18 cellular contexts compared by ENCODE assay signal in the genomic region with DNA sequence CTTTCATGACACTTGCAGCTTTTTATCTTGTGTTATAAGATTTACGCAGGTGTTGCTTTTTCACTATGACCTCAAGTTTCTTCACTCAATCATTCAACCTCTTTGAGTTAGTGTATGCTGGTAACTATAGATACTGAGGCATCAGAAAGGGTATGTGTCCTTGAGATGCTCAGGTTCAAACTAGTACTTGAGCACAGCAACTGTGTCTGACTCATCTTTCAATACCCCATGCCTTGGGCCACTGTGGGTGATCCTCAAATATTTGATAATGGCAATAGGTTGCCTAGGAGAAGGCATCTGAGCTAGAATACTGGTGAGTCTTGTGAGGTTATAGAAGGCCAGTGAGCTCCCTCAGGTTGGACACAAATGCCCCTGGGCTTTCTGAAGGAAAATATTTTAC.
DNase-seq lines count a peak whose midpoint lies in the region; ATAC-seq and TF ChIP-seq lines count a peak whose summit lies in the region.
"Had no signal": no experiment of that assay in that cellular context is flagged by ENCODE, and none has a peak within 500 bp of the region (broad histone marks: within the 10 kb centered on the region; RNA-seq: fewer than 3 reads in every experiment).

No MANE protein-coding gene starts in this region.

- H3K4me2 ChIP-seq in mammary epithelial cell (ENCODE audit: insufficient read depth, low read depth, low read length), result no peak overlapping the region
- H3K4me2 ChIP-seq: A549; BLaER1 treated with 17β-estradiol and CSF1 and Interleukin-3, amounts not matched to agents 10 nM and 100 nM had no signal

- ATAC-seq in foreskin keratinocyte (peak; percentile 66), HG03520 (IDR thresholded peaks at IDR 0.05; ENCODE audit: unreplicated experiment) (no peak)
- ATAC-seq: A549; CD8-positive, alpha-beta T cell had no signal

- TF ChIP-seq CTCF in mammary epithelial cell (conservative IDR thresholded peaks at IDR 0.05 in 1 of 2, IDR thresholded peaks at IDR 0.05 in 1 of 2; ENCODE audit: extremely low read depth in 1 of 2, insufficient read depth in 1 of 2, low read depth in 1 of 2, low read length in 2 of 2) (no peak), breast epithelium (IDR thresholded peaks at IDR 0.05) (no peak), foreskin keratinocyte (conservative IDR thresholded peaks at IDR 0.05) (no peak)

- no peaks in the 10 kb centered on the region for H3K36me3 ChIP-seq in mammary epithelial cell (ENCODE audit: insufficient read depth, low read length)
- H3K36me3 ChIP-seq in breast epithelium, result no peaks in the 10 kb centered on the region
- H3K36me3 ChIP-seq: BLaER1 treated with 17β-estradiol and CSF1 and Interleukin-3, amounts not matched to agents 10 nM and 100 nM had no signal

- H3K9ac ChIP-seq in mammary epithelial cell (ENCODE audit: insufficient read depth, low read length), result no peak overlapping the region
- H3K9ac ChIP-seq: BLaER1 treated with 17β-estradiol and CSF1 and Interleukin-3, amounts not matched to agents 10 nM and 100 nM had no signal

- H3K9me3 ChIP-seq in mammary epithelial cell (replicated peaks; ENCODE audit: insufficient read depth, low read length), result no peaks in the 10 kb centered on the region
- H3K9me3 ChIP-seq in breast epithelium, result no peaks in the 10 kb centered on the region
- H3K9me3 ChIP-seq: A549; BLaER1 treated with 17β-estradiol and CSF1 and Interleukin-3, amounts not matched to agents 10 nM and 100 nM; Caco-2 had no signal

- TF ChIP-seq POLR2A in breast epithelium (IDR thresholded peaks at IDR 0.05), result no peak

- no peaks in the 10 kb centered on the region for H4K20me1 ChIP-seq in mammary epithelial cell (ENCODE audit: insufficient read depth, low read length)
- H4K20me1 ChIP-seq: BLaER1 treated with 17β-estradiol and CSF1 and Interleukin-3, amounts not matched to agents 10 nM and 100 nM had no signal

- 86% methylated on average over 1 of the region's 1 CpG for WGBS in mammary epithelial cell (ENCODE audit: low coverage, missing lambda C conversion rate)

- dilution Hi-C loops in mammary epithelial cell (cut with HindIII; ENCODE audit: low sequenced_read_pairs), result no loop called here

- H3K4me3 ChIP-seq in mammary epithelial cell (replicated peaks in 1 of 3; ENCODE audit: insufficient read depth in 1 of 3, low read depth in 2 of 3, low read length in 3 of 3), result no peak overlapping the region
- H3K4me3 ChIP-seq in breast epithelium, result no peak overlapping the region
- H3K4me3 ChIP-seq: A549; BLaER1 treated with 17β-estradiol and CSF1 and Interleukin-3, amounts not matched to agents 10 nM and 100 nM had no signal

- in situ Hi-C loops in mammary epithelial cell (cut with MboI; ENCODE audit: low sequenced_read_pairs in 2 of 2), result loop anchor here in 1 of 2 donors (10.0 to 25.0 kb wide), 2 partner anchors 135 to 352 kb away; no protein-coding TSS in a partner anchor

- H3K79me2 ChIP-seq in mammary epithelial cell (ENCODE audit: insufficient read depth, low read length), result no peaks in the 10 kb centered on the region

- no peak overlapping the region for H2AFZ ChIP-seq in mammary epithelial cell (ENCODE audit: low read depth, low read length)

- intact Hi-C loops in mammary epithelial cell (cut with micrococcal nuclease) (no loop called here), breast epithelium (cut with DNase I; ENCODE audit: low total_unique reads) (no loop called here)

- peak; percentile 48 for DNase-seq in DMS53 (lab: John Stamatoyannopoulos, UW)
- no peak for DNase-seq in DMS53 treated with DMSO at 0.1 percent for 48 hours (lab: John Stamatoyannopoulos, UW; ENCODE audit: unreplicated experiment)
- peak; percentile 58 for DNase-seq in mammary epithelial cell
- no peak for DNase-seq in breast epithelium (ENCODE audit: low spot score in 2 of 2)
- peak; percentile 46 to 79 for DNase-seq in foreskin keratinocyte
- DNase-seq in NCI-H1694 treated with DMSO at 0.1 percent for 48 hours (lab: John Stamatoyannopoulos, UW), result no peak
- DNase-seq: AML-193; Caco-2; Calu3; CD4-positive, alpha-beta T cell; CD8-positive, alpha-beta T cell; DMS79 treated with DMSO at 0.1 percent for 48 hours; GF-D8 had no signal

- H3K27me3 ChIP-seq in mammary epithelial cell (ENCODE audit: insufficient read depth, low read length), result no peaks in the 10 kb centered on the region
- H3K27me3 ChIP-seq in breast epithelium, result no peaks in the 10 kb centered on the region
- H3K27me3 ChIP-seq in foreskin keratinocyte, result no peaks in the 10 kb centered on the region
- H3K27me3 ChIP-seq: BLaER1 treated with 17β-estradiol and CSF1 and Interleukin-3, amounts not matched to agents 10 nM and 100 nM had no signal

- H3K27ac ChIP-seq in mammary epithelial cell (ENCODE audit: insufficient read depth, low read depth, low read length), result no peak overlapping the region
- H3K27ac ChIP-seq in breast epithelium, result no peak overlapping the region
- no peak overlapping the region for H3K27ac ChIP-seq in foreskin keratinocyte
- H3K27ac ChIP-seq: 22Rv1; A549; BLaER1 treated with 17β-estradiol and CSF1 and Interleukin-3, amounts not matched to agents 10 nM and 100 nM; C4-2B had no signal

- CTCF ChIA-PET in mammary epithelial cell (lab: Charles Lee; ENCODE audit: low non-redundant PET), result no interaction called here

- H3K4me1 ChIP-seq in mammary epithelial cell (ENCODE audit: insufficient read depth, low read length) (peaks cover 16% of the 10 kb centered on the region), breast epithelium (no peaks in the 10 kb centered on the region), foreskin keratinocyte (peaks cover 9% of the 10 kb centered on the region)
- H3K4me1 ChIP-seq: A549; BLaER1 treated with 17β-estradiol and CSF1 and Interleukin-3, amounts not matched to agents 10 nM and 100 nM; Caco-2 had no signal

- BruUV-seq in mammary epithelial cell (replicated peaks; lab: Mats Ljungman, UMichigan), result no TSS peak

Comparison
In these comparisons a context has a peak if more than half of its experiments do, and no peak if none do; other contexts are left out.
1. DNase-seq: peak in DMS53 (single experiment), mammary epithelial cell (single experiment) and foreskin keratinocyte (2 of 2); none in DMS53 treated with DMSO at 0.1 percent for 48 hours (single experiment), breast epithelium (0 of 2) and NCI-H1694 treated with DMSO at 0.1 percent for 48 hours (single experiment).